9 cellular contexts compared by ENCODE assay signal in the genomic region with DNA sequence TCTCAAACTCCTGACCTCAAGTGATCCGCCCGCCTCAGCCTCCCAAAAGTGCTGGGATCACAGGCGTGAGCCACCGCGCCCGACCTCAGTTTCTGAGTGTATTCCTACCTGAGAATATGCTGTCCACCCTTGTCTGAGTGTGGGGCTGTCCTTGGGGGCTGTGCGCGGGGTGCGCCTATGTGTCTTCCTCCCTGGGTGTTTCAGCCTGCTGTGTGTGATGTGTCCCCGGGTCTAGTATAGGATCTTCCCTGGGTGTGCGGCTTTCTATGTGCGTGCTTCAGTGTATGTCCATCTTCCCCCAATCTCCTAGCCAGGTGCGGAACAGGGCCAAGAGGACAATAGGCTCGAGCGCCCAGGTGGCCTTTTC. TPM values are rescaled to one million over a fixed set of nuclear protein-coding genes. Genes with fewer than 3 reads are reported as not detected.
DNase-seq lines count a peak whose midpoint lies in the region; ATAC-seq and TF ChIP-seq lines count a peak whose summit lies in the region.
"Had no signal": no experiment of that assay in that cellular context is flagged by ENCODE, and none has a peak within 500 bp of the region (broad histone marks: within the 10 kb centered on the region; RNA-seq: fewer than 3 reads in every experiment).

No MANE protein-coding gene starts in this region.

- peaks cover 96% of the 10 kb centered on the region for H3K27me3 Mint-ChIP-seq in activated naive CD4-positive, alpha-beta T cell treated with anti-CD3 and anti-CD28 coated beads, Interleukin-2, amount 10 ng/mL, durations not matched to agents 7 days and 5 days

- H3K36me3 Mint-ChIP-seq in activated naive CD4-positive, alpha-beta T cell treated with anti-CD3 and anti-CD28 coated beads, Interleukin-2, amount 10 ng/mL, durations not matched to agents 7 days and 5 days, result peaks cover 2% of the 10 kb centered on the region

- H3K27ac Mint-ChIP-seq in activated naive CD4-positive, alpha-beta T cell treated with anti-CD3 and anti-CD28 coated beads, Interleukin-2, amount 10 ng/mL, durations not matched to agents 7 days and 5 days, result no peak overlapping the region

- intact Hi-C loops in mucosa of descending colon (cut with DNase I, micrococcal nuclease), result no loop called here

- no peak for TF ChIP-seq POLR2A in upper lobe of left lung (IDR thresholded peaks at IDR 0.05)

- TF ChIP-seq CTCF in mucosa of descending colon (IDR thresholded peaks at IDR 0.05), result no peak
- TF ChIP-seq CTCF in upper lobe of left lung (IDR thresholded peaks at IDR 0.05), result no peak

- ATAC-seq in mucosa of descending colon (peak; percentile 29), upper lobe of left lung (ENCODE audit: low FRiP score in 2 of 2) (peak in 1 of 2 donors; percentile 31), HG03520 (IDR thresholded peaks at IDR 0.05; ENCODE audit: unreplicated experiment) (no peak)

- H3K4me3 ChIP-seq in mucosa of descending colon, result no peak overlapping the region
- peak overlapping the region in 3 of 4 donors; percentile 47 to 65 (median 65) for H3K4me3 ChIP-seq in upper lobe of left lung

- H3K4me1 ChIP-seq in mucosa of descending colon (ENCODE audit: low read depth) (peaks cover 19% of the 10 kb centered on the region), upper lobe of left lung (peaks cover 21 to 34% (median 24%) of the 10 kb centered on the region in 4 donors)

- peak overlapping the region; percentile 84 to 96 (median 88) for H3K27ac ChIP-seq in upper lobe of left lung

- no peak for DNase-seq in activated naive CD4-positive, alpha-beta T cell treated with anti-CD3 and anti-CD28 coated beads, Interleukin-2, amount 10 ng/mL, durations not matched to agents 7 days and 5 days
- DNase-seq in activated naive CD4-positive, alpha-beta T cell treated with Interleukin-2 at 50 U/mL for 16 hours, result no peak
- DNase-seq in dermis blood vessel endothelial cell (peak; percentile 16), mucosa of descending colon (peak in 2 of 3 donors; percentile 35 to 44), upper lobe of left lung (peak in 1 of 2 donors; percentile 60), NCI-H2196 (lab: John Stamatoyannopoulos, UW; ENCODE audit: unreplicated experiment) (no peak)
- no peak for DNase-seq in stimulated activated CD4-positive, alpha-beta T cell treated with anti-CD3 and anti-CD28 coated beads, Interleukin-15, amount 100 ng/mL, for 24 hours
- DNase-seq: NCI-H524 had no signal

- TF ChIP-seq EP300 in upper lobe of left lung (IDR thresholded peaks at IDR 0.05), result no peak

- no peaks in the 10 kb centered on the region for H3K36me3 ChIP-seq in mucosa of descending colon (ENCODE audit: low read depth)
- no peaks in the 10 kb centered on the region for H3K36me3 ChIP-seq in upper lobe of left lung

- H3K27me3 ChIP-seq in upper lobe of left lung, result peaks cover 0 to 7% (median 0%) of the 10 kb centered on the region in 4 donors

- WGBS in upper lobe of left lung, 2 donors, result 64 to 67% methylated on average over 15 of the region's 15 CpGs

- H3K4me3 Mint-ChIP-seq in activated naive CD4-positive, alpha-beta T cell treated with anti-CD3 and anti-CD28 coated beads, Interleukin-2, amount 10 ng/mL, durations not matched to agents 7 days and 5 days, result peak overlapping the region; percentile 59

- H3K4me1 Mint-ChIP-seq in activated naive CD4-positive, alpha-beta T cell treated with anti-CD3 and anti-CD28 coated beads, Interleukin-2, amount 10 ng/mL, durations not matched to agents 7 days and 5 days, result peaks cover 24% of the 10 kb centered on the region

- no peaks in the 10 kb centered on the region for H3K9me3 Mint-ChIP-seq in activated naive CD4-positive, alpha-beta T cell treated with anti-CD3 and anti-CD28 coated beads, Interleukin-2, amount 10 ng/mL, durations not matched to agents 7 days and 5 days

- CTCF ChIA-PET in activated naive CD4-positive, alpha-beta T cell treated with anti-CD3 and anti-CD28 coated beads, Interleukin-2, amount 10 ng/mL, durations not matched to agents 7 days and 5 days (lab: Charles Lee), result no interaction called here

- no peaks in the 10 kb centered on the region for H3K9me3 ChIP-seq in mucosa of descending colon
- H3K9me3 ChIP-seq in upper lobe of left lung, result no peaks in the 10 kb centered on the region

RNA-seq across cellular contexts. Expression of gene ID3, which starts 8.3 kb away (rescaled TPM):
- total RNA-seq in dermis blood vessel endothelial cell, result 407 and 906 TPM in 2 replicates
- 100 to 1,000 TPM in 2 of 3 donors, 10 to 100 TPM in 1; 83.0 to 316 (median 121) TPM for total RNA-seq in mucosa of descending colon
- total RNA-seq in upper lobe of left lung, result 100 to 1,000 TPM in 4 of 6 donors, 10 to 100 TPM in 2; 75.4 to 269 (median 135) TPM

RNA-seq across cellular contexts. Expression of gene E2F2, which starts 36.6 kb away (rescaled TPM):
- total RNA-seq in dermis blood vessel endothelial cell, result 1.9 and 4.6 TPM in 2 replicates
- total RNA-seq in mucosa of descending colon, result 10 to 100 TPM in 2 of 3 donors, 1 to 10 TPM in 1; 8.6 to 18.0 (median 14.5) TPM
- total RNA-seq in upper lobe of left lung, result 1 to 10 TPM in 5 of 6 donors, under 1 TPM in 1; 0.69 to 1.9 (median 1.1) TPM

Comparison
In these comparisons a context has a peak if more than half of its experiments do, and no peak if none do; other contexts are left out.
1. DNase-seq: peak in dermis blood vessel endothelial cell (single experiment) and mucosa of descending colon (2 of 3); none in activated naive CD4-positive, alpha-beta T cell treated with anti-CD3 and anti-CD28 coated beads, Interleukin-2, amount 10 ng/mL, durations not matched to agents 7 days and 5 days (single experiment), activated naive CD4-positive, alpha-beta T cell treated with Interleukin-2 at 50 U/mL for 16 hours (single experiment), NCI-H2196 (single experiment) and stimulated activated CD4-positive, alpha-beta T cell treated with anti-CD3 and anti-CD28 coated beads, Interleukin-15, amount 100 ng/mL, for 24 hours (single experiment).